ENCODE assay signal across 29 cellular contexts in genomic region chr9:2691626-2692025, GRCh38. TPM values are rescaled to one million over a fixed set of nuclear protein-coding genes. Genes with fewer than 3 reads are reported as not detected.
"Had no signal": no experiment of that assay in that cellular context is flagged by ENCODE, and none has a peak within 500 bp of the region (broad histone marks: within the 10 kb centered on the region; RNA-seq: fewer than 3 reads in every experiment).

No MANE protein-coding gene starts in this region.

- H3K9me3 ChIP-seq: breast epithelium, mucosa of descending colon, pancreas, sigmoid colon, spleen, upper lobe of right lung had no signal

- DNase-seq: activated CD4-positive, alpha-beta T cell treated with anti-CD3 and anti-CD28 coated beads, Interleukin-2, amount 50 U/mL, for 1 hour; activated CD4-positive, CD25-positive, alpha-beta regulatory T cell; activated CD8-positive, alpha-beta memory T cell treated with anti-CD3 and anti-CD28 coated beads, Interleukin-2, amount 50 U/mL, for 4 hours; activated effector memory CD4-positive, alpha-beta T cell treated with Interleukin-2 at 50 U/mL for 16 hours; activated naive CD4-positive, alpha-beta T cell treated with anti-CD3 and anti-CD28 coated beads, Interleukin-2, amount 10 ng/mL, durations not matched to agents 7 days and 5 days; activated naive CD8-positive, alpha-beta T cell treated with anti-CD3 and anti-CD28 coated beads, Interleukin-2, amount 50 U/mL, for 24 hours; activated T-cell treated with anti-CD3 and anti-CD28 coated beads, Interleukin-2, amount 50 U/mL, for 4 hours; aorta; cerebellar nuclear complex; effector memory CD8-positive, alpha-beta T cell; head of caudate nucleus; left ventricle myocardium superior; mucosa of descending colon; naive thymus-derived CD4-positive, alpha-beta T cell; pancreas; sigmoid colon; spleen; stimulated activated CD4-positive, alpha-beta T cell treated with anti-CD3 and anti-CD28 coated beads, Interleukin-4, amount 100 ng/mL, for 4 hours; T-cell; T-helper 9 cell; upper lobe of right lung had no signal

- ATAC-seq: activated naive CD8-positive, alpha-beta T cell treated with anti-CD3 and anti-CD28 coated beads, Interleukin-2, amount 50 U/mL, for 24 hours; activated T-cell treated with anti-CD3 and anti-CD28 coated beads, Interleukin-2, amount 50 U/mL, for 4 hours; effector memory CD8-positive, alpha-beta T cell; left ventricle myocardium superior; mucosa of descending colon; naive thymus-derived CD4-positive, alpha-beta T cell; pancreas; stimulated activated memory B cell treated with anti-CD40 and anti-IgM and Interleukin-4, amounts not matched to agents 10 μg/mL and 1 μg/mL and 100 μg/mL, for 72 hours; T-cell; upper lobe of right lung had no signal

- H3K27ac Mint-ChIP-seq: activated naive CD4-positive, alpha-beta T cell treated with anti-CD3 and anti-CD28 coated beads, Interleukin-2, amount 10 ng/mL, durations not matched to agents 7 days and 5 days; activated naive CD8-positive, alpha-beta T cell treated with anti-CD3 and anti-CD28 coated beads, Interleukin-2, amount 50 U/mL, for 24 hours; effector memory CD8-positive, alpha-beta T cell; memory B cell; naive thymus-derived CD4-positive, alpha-beta T cell; stimulated activated memory B cell treated with anti-CD40 and anti-IgM and Interleukin-4, amounts not matched to agents 10 μg/mL and 1 μg/mL and 100 μg/mL, for 72 hours; T-cell had no signal

- H3K4me3 ChIP-seq: breast epithelium, mucosa of descending colon, pancreas, sigmoid colon, SK-N-MC, spleen, upper lobe of right lung had no signal

- H3K27me3 ChIP-seq: breast epithelium, pancreas, sigmoid colon, spleen, upper lobe of right lung had no signal

- H3K27ac ChIP-seq: breast epithelium, epithelial cell of prostate, pancreas, sigmoid colon, SK-N-MC, spleen, upper lobe of right lung had no signal

- H3K9me3 Mint-ChIP-seq: activated naive CD4-positive, alpha-beta T cell treated with anti-CD3 and anti-CD28 coated beads, Interleukin-2, amount 10 ng/mL, durations not matched to agents 7 days and 5 days; activated naive CD8-positive, alpha-beta T cell treated with anti-CD3 and anti-CD28 coated beads, Interleukin-2, amount 50 U/mL, for 24 hours; activated T-cell treated with anti-CD3 and anti-CD28 coated beads, Interleukin-2, amount 50 U/mL, for 4 hours; effector memory CD8-positive, alpha-beta T cell; memory B cell; naive thymus-derived CD4-positive, alpha-beta T cell; stimulated activated memory B cell treated with anti-CD40 and anti-IgM and Interleukin-4, amounts not matched to agents 10 μg/mL and 1 μg/mL and 100 μg/mL, for 72 hours; T-cell had no signal

- H3K27me3 Mint-ChIP-seq: activated naive CD4-positive, alpha-beta T cell treated with anti-CD3 and anti-CD28 coated beads, Interleukin-2, amount 10 ng/mL, durations not matched to agents 7 days and 5 days; activated naive CD8-positive, alpha-beta T cell treated with anti-CD3 and anti-CD28 coated beads, Interleukin-2, amount 50 U/mL, for 24 hours; effector memory CD8-positive, alpha-beta T cell; memory B cell; naive thymus-derived CD4-positive, alpha-beta T cell; stimulated activated memory B cell treated with anti-CD40 and anti-IgM and Interleukin-4, amounts not matched to agents 10 μg/mL and 1 μg/mL and 100 μg/mL, for 72 hours; T-cell had no signal

- H3K4me1 Mint-ChIP-seq: activated naive CD4-positive, alpha-beta T cell treated with anti-CD3 and anti-CD28 coated beads, Interleukin-2, amount 10 ng/mL, durations not matched to agents 7 days and 5 days; activated naive CD8-positive, alpha-beta T cell treated with anti-CD3 and anti-CD28 coated beads, Interleukin-2, amount 50 U/mL, for 24 hours; memory B cell; naive thymus-derived CD4-positive, alpha-beta T cell; stimulated activated memory B cell treated with anti-CD40 and anti-IgM and Interleukin-4, amounts not matched to agents 10 μg/mL and 1 μg/mL and 100 μg/mL, for 72 hours; T-cell had no signal

- H3K4me1 ChIP-seq: breast epithelium, pancreas, sigmoid colon, spleen, upper lobe of right lung had no signal

- H3K36me3 ChIP-seq: breast epithelium, pancreas, sigmoid colon, spleen, upper lobe of right lung had no signal

- H3K4me3 Mint-ChIP-seq: activated naive CD4-positive, alpha-beta T cell treated with anti-CD3 and anti-CD28 coated beads, Interleukin-2, amount 10 ng/mL, durations not matched to agents 7 days and 5 days; activated naive CD8-positive, alpha-beta T cell treated with anti-CD3 and anti-CD28 coated beads, Interleukin-2, amount 50 U/mL, for 24 hours; activated T-cell treated with anti-CD3 and anti-CD28 coated beads, Interleukin-2, amount 50 U/mL, for 4 hours; effector memory CD8-positive, alpha-beta T cell; memory B cell; naive thymus-derived CD4-positive, alpha-beta T cell; stimulated activated memory B cell treated with anti-CD40 and anti-IgM and Interleukin-4, amounts not matched to agents 10 μg/mL and 1 μg/mL and 100 μg/mL, for 72 hours; T-cell had no signal

- H3K36me3 Mint-ChIP-seq: activated naive CD4-positive, alpha-beta T cell treated with anti-CD3 and anti-CD28 coated beads, Interleukin-2, amount 10 ng/mL, durations not matched to agents 7 days and 5 days had no signal

RNA-seq across cellular contexts. Expression of gene KCNV2, which starts 25.7 kb away (rescaled TPM):
- total RNA-seq: activated T-cell treated with anti-CD3 and anti-CD28 coated beads, Interleukin-2, amount 50 U/mL, for 4 hours; aorta; breast epithelium; frontal cortex; kidney epithelial cell; left ventricle myocardium superior; mucosa of descending colon; naive thymus-derived CD4-positive, alpha-beta T cell; pancreas; sigmoid colon; spleen; T-cell; upper lobe of right lung had no signal
- polyA plus RNA-seq: aorta; naive thymus-derived CD4-positive, alpha-beta T cell; pancreas; sigmoid colon; spleen; thymus had no signal
